23 cellular contexts compared by ENCODE assay signal in genomic region chr6:159992366-159992765, GRCh38.
"Had no signal": no experiment of that assay in that cellular context is flagged by ENCODE, and none has a peak within 500 bp of the region (broad histone marks: within the 10 kb centered on the region; RNA-seq: fewer than 3 reads in every experiment).

No MANE protein-coding gene starts in this region.

- H3K9ac ChIP-seq: neural progenitor cell, parathyroid adenoma had no signal

- H3K9me3 ChIP-seq: gastroesophageal sphincter, left lung, right lobe of liver, stomach, thyroid gland, vagina had no signal

- H3K27ac ChIP-seq: dorsolateral prefrontal cortex, gastroesophageal sphincter, heart left ventricle, hepatocyte, left lung, neural progenitor cell, parathyroid adenoma, stomach, thyroid gland, vagina had no signal

- H3K36me3 ChIP-seq: neural progenitor cell, right lobe of liver, thyroid gland had no signal

- H3K4me2 ChIP-seq: hepatocyte, neural progenitor cell had no signal

- H3K4me3 ChIP-seq: dorsolateral prefrontal cortex, gastroesophageal sphincter, heart left ventricle, hepatocyte, left lung, neural progenitor cell, right lobe of liver, stomach, thyroid gland, vagina had no signal

- H3K27me3 ChIP-seq: dorsolateral prefrontal cortex, gastroesophageal sphincter, heart left ventricle, hepatocyte, left lung, neural progenitor cell, right lobe of liver, stomach, thyroid gland, vagina had no signal

- H3K4me1 Mint-ChIP-seq: neural progenitor cell had no signal

- H2AFZ ChIP-seq: hepatocyte, neural progenitor cell, parathyroid adenoma had no signal

- DNase-seq: dorsolateral prefrontal cortex; effector CD4-positive, alpha-beta T cell; foreskin fibroblast; heart left ventricle; left cardiac atrium; left lung; mesendoderm; midbrain; naive thymus-derived CD8-positive, alpha-beta T cell; right lobe of liver; small intestine; stimulated activated CD4-positive, alpha-beta T cell treated with anti-CD3 and anti-CD28 coated beads, Interleukin-15, amount 100 ng/mL, for 24 hours; stimulated activated CD4-positive, alpha-beta T cell treated with anti-CD3 and anti-CD28 coated beads, Interleukin-2, amount 100 ng/mL, for 48 hours; stimulated activated naive B cell treated with anti-CD40 and anti-IgM and Interleukin-4, amounts not matched to agents 10 μg/mL and 1 μg/mL and 100 μg/mL, for 72 hours; stomach; thyroid gland; trophoblast cell had no signal

- H3K27ac Mint-ChIP-seq: neural progenitor cell had no signal

- H3K4me3 Mint-ChIP-seq: naive thymus-derived CD8-positive, alpha-beta T cell; neural progenitor cell; stimulated activated naive B cell treated with anti-CD40 and anti-IgM and Interleukin-4, amounts not matched to agents 10 μg/mL and 1 μg/mL and 100 μg/mL, for 72 hours had no signal

- H3K27me3 Mint-ChIP-seq: naive thymus-derived CD8-positive, alpha-beta T cell; progenitor cell of endocrine pancreas; stimulated activated naive B cell treated with anti-CD40 and anti-IgM and Interleukin-4, amounts not matched to agents 10 μg/mL and 1 μg/mL and 100 μg/mL, for 72 hours had no signal

- ATAC-seq: gastroesophageal sphincter; heart left ventricle; left cardiac atrium; left lung; naive thymus-derived CD8-positive, alpha-beta T cell; stimulated activated naive B cell treated with anti-CD40 and anti-IgM and Interleukin-4, amounts not matched to agents 10 μg/mL and 1 μg/mL and 100 μg/mL, for 72 hours had no signal

- H3K4me1 ChIP-seq: neural progenitor cell, parathyroid adenoma had no signal
